Comparison of ENCODE assay signal across 1 cellular context in the genomic region with DNA sequence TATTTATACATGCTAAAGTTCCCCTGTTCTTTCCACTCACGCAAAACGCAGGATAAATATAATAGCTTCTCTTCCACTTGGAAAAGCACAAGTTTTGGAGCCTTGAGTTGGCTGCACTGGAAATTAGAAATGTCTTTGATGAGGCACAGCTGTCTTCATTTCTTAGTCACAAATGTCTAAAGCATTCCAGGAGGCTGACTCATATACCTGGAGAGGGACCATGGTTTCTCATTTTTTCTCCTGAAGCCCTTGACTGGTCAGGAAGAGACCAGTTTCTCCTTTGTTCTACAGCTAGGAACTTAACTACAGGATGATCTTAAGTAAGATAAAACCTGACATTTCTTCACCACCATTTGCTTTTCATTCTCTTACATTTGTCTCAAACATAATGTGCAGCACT.
TF ChIP-seq lines count a peak whose summit lies in the region.

No MANE protein-coding gene starts in this region.

TF ChIP-seq in HCT116, 20 proteins besides CTCF, POLR2A, EP300 and RAD21 (continued from another document):
- TF ChIP-seq REST (IDR thresholded peaks at IDR 0.05; ENCODE audit: low read depth), result no peak
